In the genomic region with DNA sequence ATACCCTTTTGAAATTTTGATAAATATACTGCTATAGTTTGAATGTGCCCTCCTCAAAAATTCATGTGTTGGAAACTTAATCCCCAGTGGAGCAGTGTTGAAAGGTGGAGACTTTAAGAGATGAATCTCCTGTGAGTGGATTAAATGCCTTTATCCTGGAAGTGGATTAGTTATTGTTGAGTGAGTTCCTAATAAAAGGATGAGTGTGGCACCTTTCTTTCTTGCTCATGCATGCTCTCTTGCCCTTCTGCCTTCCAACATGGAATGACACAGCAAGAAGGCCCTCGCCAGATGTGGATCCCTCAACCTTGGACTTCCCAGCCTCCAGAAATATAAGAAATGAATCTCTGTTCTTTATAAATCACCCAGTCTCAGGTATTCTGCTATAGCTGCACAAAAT, we compare ENCODE assay signal across 32 cellular contexts. TPM values are rescaled to one million over a fixed set of nuclear protein-coding genes. Genes with fewer than 3 reads are reported as not detected.
"Had no signal": no experiment of that assay in that cellular context is flagged by ENCODE, and none has a peak within 500 bp of the region (broad histone marks: within the 10 kb centered on the region; RNA-seq: fewer than 3 reads in every experiment).

No MANE protein-coding gene starts in this region.

- H3K36me3 Mint-ChIP-seq: natural killer cell treated with Interleukin-12 subunit alpha and Interleukin-12 subunit beta and Interleukin-15 and Interleukin-18, amount 100 ng/mL, for 72 hours had no signal

- H3K4me1 Mint-ChIP-seq: memory B cell, mesothelial cell of epicardium, neural progenitor cell had no signal

- H3K9ac ChIP-seq: neural progenitor cell, parathyroid adenoma had no signal

- H3K4me3 Mint-ChIP-seq: endodermal cell; memory B cell; mesothelial cell of epicardium; naive B cell; natural killer cell treated with Interleukin-12 subunit alpha and Interleukin-12 subunit beta and Interleukin-15 and Interleukin-18, amount 100 ng/mL, for 72 hours; neural progenitor cell; stimulated activated naive CD8-positive, alpha-beta T cell treated with anti-CD3 and anti-CD28 coated beads, Interleukin-15, amount 100 ng/mL, for 72 hours; type B pancreatic cell had no signal

- H2AFZ ChIP-seq: neural progenitor cell, parathyroid adenoma had no signal

- H3K79me2 ChIP-seq: parathyroid adenoma had no signal

- H3K36me3 ChIP-seq: neural progenitor cell had no signal

- H3K27ac Mint-ChIP-seq: endodermal cell, memory B cell, mesothelial cell of epicardium, neural progenitor cell, progenitor cell of endocrine pancreas, type B pancreatic cell had no signal

- H3K9me3 Mint-ChIP-seq: memory B cell; natural killer cell treated with Interleukin-12 subunit alpha and Interleukin-12 subunit beta and Interleukin-15 and Interleukin-18, amount 100 ng/mL, for 72 hours; stimulated activated naive CD8-positive, alpha-beta T cell treated with anti-CD3 and anti-CD28 coated beads, Interleukin-15, amount 100 ng/mL, for 72 hours; type B pancreatic cell had no signal

- H3K27me3 ChIP-seq: dorsolateral prefrontal cortex, neural progenitor cell, right atrium auricular region, thyroid gland had no signal

- H3K9me3 ChIP-seq: mucosa of descending colon, right atrium auricular region, thyroid gland had no signal

- H3K27me3 Mint-ChIP-seq: memory B cell; naive B cell; natural killer cell treated with Interleukin-12 subunit alpha and Interleukin-12 subunit beta and Interleukin-15 and Interleukin-18, amount 100 ng/mL, for 72 hours; progenitor cell of endocrine pancreas; stimulated activated naive CD8-positive, alpha-beta T cell treated with anti-CD3 and anti-CD28 coated beads, Interleukin-15, amount 100 ng/mL, for 72 hours; type B pancreatic cell had no signal

- H3K27ac ChIP-seq: dorsolateral prefrontal cortex, epithelial cell of prostate, neural progenitor cell, parathyroid adenoma, right atrium auricular region, thyroid gland had no signal

- ATAC-seq: esophagus mucosa; mucosa of descending colon; natural killer cell treated with Interleukin-12 subunit alpha and Interleukin-12 subunit beta and Interleukin-15 and Interleukin-18, amount 100 ng/mL, for 72 hours; sciatic nerve; stimulated activated naive CD8-positive, alpha-beta T cell treated with anti-CD3 and anti-CD28 coated beads, Interleukin-15, amount 100 ng/mL, for 72 hours had no signal

- H3K4me3 ChIP-seq: dorsolateral prefrontal cortex, lung, mucosa of descending colon, neural progenitor cell, right atrium auricular region, smooth muscle cell, thyroid gland had no signal

- H3K4me2 ChIP-seq: neural progenitor cell, smooth muscle cell had no signal

- H3K4me1 ChIP-seq: neural progenitor cell, parathyroid adenoma, right atrium auricular region had no signal

- DNase-seq: cortex of kidney; dorsolateral prefrontal cortex; effector CD4-positive, alpha-beta T cell; endodermal cell; foreskin melanocyte; head of caudate nucleus; mucosa of descending colon; naive B cell; stimulated activated CD4-positive, alpha-beta T cell treated with anti-CD3 and anti-CD28 coated beads, Interleukin-12 subunit alpha, Interleukin-12 subunit beta, amount 100 ng/mL, for 4 hours; stimulated activated CD4-positive, alpha-beta T cell treated with anti-CD3 and anti-CD28 coated beads, Interleukin-1b, Interleukin-23, amount 100 ng/mL, for 48 hours; stimulated activated CD4-positive, alpha-beta T cell treated with anti-CD3 and anti-CD28 coated beads, Interleukin-4, amount 100 ng/mL, for 1 hour; stimulated activated CD8-positive, alpha-beta memory T cell treated with anti-CD3 and anti-CD28 coated beads, Interleukin-4, amount 100 ng/mL, for 48 hours; stimulated activated naive CD4-positive, alpha-beta T cell; stimulated activated naive CD8-positive, alpha-beta T cell treated with anti-CD3 and anti-CD28 coated beads, Interleukin-15, amount 100 ng/mL, for 72 hours; thyroid gland had no signal

RNA-seq across cellular contexts. Expression of a gene that starts 51.8 kb away (rescaled TPM):
- total RNA-seq: endodermal cell, esophagus mucosa, fibroblast of lung, glomerular endothelial cell, mesothelial cell of epicardium, osteoblast, progenitor cell of endocrine pancreas, right atrium auricular region, smooth muscle cell, temporal lobe, thyroid gland had no signal
